12 cellular contexts compared by ENCODE assay signal in the genomic region with DNA sequence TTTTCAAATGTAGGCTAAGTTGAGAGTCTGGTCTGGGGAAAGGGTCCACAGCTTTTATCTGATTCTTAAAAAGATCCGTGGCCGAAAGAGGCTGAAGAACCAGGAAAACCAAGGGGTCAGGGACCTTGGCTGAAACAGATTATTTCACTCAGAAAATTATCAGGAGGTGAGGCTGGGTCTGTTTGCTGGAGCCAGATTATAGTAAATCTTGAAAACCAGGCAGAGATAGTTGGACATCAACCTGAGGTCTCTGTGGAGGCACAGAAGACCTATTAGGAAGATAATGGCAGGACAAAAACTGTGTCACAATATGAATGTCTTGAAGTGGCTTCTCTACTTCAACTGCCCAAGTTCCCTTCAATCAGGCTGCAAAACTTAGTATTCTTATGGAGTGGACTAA.
"Had no signal": no experiment of that assay in that cellular context is flagged by ENCODE, and none has a peak within 500 bp of the region (broad histone marks: within the 10 kb centered on the region; RNA-seq: fewer than 3 reads in every experiment).

No MANE protein-coding gene starts in this region.

- ATAC-seq: esophagus mucosa; left ventricle myocardium superior; stimulated activated effector memory CD8-positive, alpha-beta T cell treated with anti-CD3 and anti-CD28 coated beads, Interleukin-12 subunit alpha, Interleukin-12 subunit beta, amount 100 ng/mL, for 72 hours had no signal

- DNase-seq: activated CD4-positive, alpha-beta T cell treated with anti-CD3 and anti-CD28 coated beads, Interleukin-2, amount 10 ng/mL, durations not matched to agents 7 days and 5 days; activated effector memory CD4-positive, alpha-beta T cell treated with Interleukin-2 at 50 U/mL for 16 hours; activated naive CD4-positive, alpha-beta T cell treated with anti-CD3 and anti-CD28 coated beads, Interleukin-2, amount 50 U/mL, for 16 hours; activated T-cell treated with anti-CD3 and anti-CD28 coated beads for 4 hours; colonic mucosa; hippocampal formation; left ventricle myocardium superior; mesenchymal stem cell; ovary had no signal

- H3K27me3 ChIP-seq: colonic mucosa, ovary had no signal

- H3K36me3 ChIP-seq: colonic mucosa, ovary had no signal

- H3K9me3 ChIP-seq: colonic mucosa, ovary had no signal

- H3K9me3 Mint-ChIP-seq: activated CD4-positive, alpha-beta T cell treated with anti-CD3 and anti-CD28 coated beads, Interleukin-2, amount 10 ng/mL, durations not matched to agents 7 days and 5 days; stimulated activated effector memory CD8-positive, alpha-beta T cell treated with anti-CD3 and anti-CD28 coated beads, Interleukin-12 subunit alpha, Interleukin-12 subunit beta, amount 100 ng/mL, for 72 hours; T-helper 2 cell treated with Interferon-gamma antibody and Interleukin-4, amounts not matched to agents 5 μg/mL and 100 μg/mL, for 36 hours had no signal

- H3K4me3 ChIP-seq: colonic mucosa, ovary had no signal

- H3K27ac Mint-ChIP-seq: activated CD4-positive, alpha-beta T cell treated with anti-CD3 and anti-CD28 coated beads, Interleukin-2, amount 10 ng/mL, durations not matched to agents 7 days and 5 days had no signal

- H3K27ac ChIP-seq: colonic mucosa, ovary had no signal
